9 cellular contexts compared by ENCODE assay signal in genomic region chr19:19214892-19215291, GRCh38. TPM values are rescaled to one million over a fixed set of nuclear protein-coding genes. Genes with fewer than 3 reads are reported as not detected.
DNase-seq lines count a peak whose midpoint lies in the region; ATAC-seq, FAIRE-seq and TF ChIP-seq lines count a peak whose summit lies in the region.
"Had no signal": no experiment of that assay in that cellular context is flagged by ENCODE, and none has a peak within 500 bp of the region (broad histone marks: within the 10 kb centered on the region; RNA-seq: fewer than 3 reads in every experiment).

No MANE protein-coding gene starts in this region.

- H3K4me2 ChIP-seq in A549: no peak overlapping the region

- CTCF ChIA-PET in A549 (lab: Yijun Ruan, JAX): interaction anchor here (3.3 kb wide), 1 partner anchor 10 kb away, joined by 13 read pairs; no protein-coding TSS in a partner anchor

- no peak for FAIRE-seq in A549 (lab: Jason Lieb, UNC)

- no peak for TF ChIP-seq POLR2A in A549 (IDR thresholded peaks at IDR 0.05; ENCODE audit: low read length)

- H3K4me1 ChIP-seq in A549: no peaks in the 10 kb centered on the region

- no peak for TF ChIP-seq RAD21 in A549 (conservative IDR thresholded peaks at IDR 0.05 in 1 of 2, IDR thresholded peaks at IDR 0.05 in 1 of 2)

- ATAC-seq in A549: peak; percentile 51 to 71; a peak in 4 of 6 replicates
- ATAC-seq in HG02588 (IDR thresholded peaks at IDR 0.05; ENCODE audit: unreplicated experiment): no peak

- no peaks in the 10 kb centered on the region for H3K9me3 ChIP-seq in A549

- no peak overlapping the region for H3K4me3 ChIP-seq in A549

- no peak for TF ChIP-seq CTCF in A549 (IDR thresholded peaks at IDR 0.05)
- TF ChIP-seq CTCF in GM20000 (IDR thresholded peaks at IDR 0.05; ENCODE audit: extremely low read depth, missing control alignments): no peak

- no peak for DNase-seq in A549 (ENCODE audit: low read depth in 1 of 2, low spot score in 1 of 2)
- peak; percentile 55 for DNase-seq in HK-2 (ENCODE audit: unreplicated experiment)
- peak; percentile 38 to 44 for DNase-seq in activated CD4-positive, alpha-beta T cell treated with anti-CD3 and anti-CD28 coated beads, Interleukin-2, amount 50 U/mL, for 48 hours
- DNase-seq in hepatic stellate cell (ENCODE audit: low spot score): peak; percentile 63
- DNase-seq in GM20000 (ENCODE audit: low spot score): no peak
- no peak for DNase-seq in NCI-H526 (lab: John Stamatoyannopoulos, UW)
- DNase-seq in NCI-H748 (lab: John Stamatoyannopoulos, UW; ENCODE audit: unreplicated experiment): no peak
- DNase-seq: T-helper 2 cell had no signal

- H3K27ac ChIP-seq in A549: no peak overlapping the region

- no peak for TF ChIP-seq EP300 in A549 (IDR thresholded peaks at IDR 0.05)

- POLR2A ChIA-PET in A549 (lab: Yijun Ruan, JAX): no interaction called here

- 0% methylated on average over 3 of the region's 8 CpGs for WGBS in A549 (ENCODE audit: missing lambda C conversion rate)

TF ChIP-seq in A549, 52 proteins besides CTCF, POLR2A, EP300 and RAD21:
- TF ChIP-seq CBX8 (IDR thresholded peaks at IDR 0.05) (no peak), JUN (IDR thresholded peaks at IDR 0.05) (no peak), ZSCAN20 (CRISPR knock-in tag; IDR thresholded peaks at IDR 0.05) (no peak), RFX5 (IDR thresholded peaks at IDR 0.05) (no peak), BCL3 (IDR thresholded peaks at IDR 0.05) (no peak), REST (IDR thresholded peaks at IDR 0.05) (peak; percentile 93), RCOR1 (IDR thresholded peaks at IDR 0.05; ENCODE audit: low read depth, low read length) (no peak), ZFP36 (IDR thresholded peaks at IDR 0.05; ENCODE audit: borderline replicate concordance, partially characterized antibody) (peak; percentile 52), BHLHE40 (IDR thresholded peaks at IDR 0.05; ENCODE audit: low read depth, low read length) (no peak)
TF ChIP-seq in A549: peak in this region for 2.

RNA-seq across cellular contexts. Expression of gene NCAN, which starts 3.1 kb away (rescaled TPM):
- polyA plus RNA-seq in A549 (2011; rRNA removed) (0.03 and 0.05 TPM in 2 replicates), A549 (2017; fragmentation: RNase III; extraction: RNeasy Plus Mini Kit Qiagen cat#74134 plus additional on column Dnase treatment) (0.01 to 0.03 TPM in 2 of 3 replicates, not detected in the other)
- polyA plus RNA-seq in A549 (2012; cell fraction: cytosol; rRNA removed): 0.03 TPM in 2 replicates
- 0.02 and 0.04 TPM in 2 replicates for polyA plus RNA-seq in A549 (2012; cell fraction: nucleus; rRNA removed)
- polyA minus RNA-seq in A549 (2011; rRNA and poly(A)+ RNA removed): 0.15 and 0.74 TPM in 2 replicates

RNA-seq across cellular contexts. Expression of gene NR2C2AP, which starts 11.7 kb away (rescaled TPM):
- polyA plus RNA-seq in A549 (2011; rRNA removed): 19.3 and 20.0 TPM in 2 replicates
- polyA plus RNA-seq in A549 (2012; cell fraction: cytosol; rRNA removed): 28.1 and 30.6 TPM in 2 replicates
- 30.0 and 32.7 TPM in 2 replicates for polyA plus RNA-seq in A549 (2012; cell fraction: nucleus; rRNA removed)
- polyA plus RNA-seq in A549 (2017; fragmentation: RNase III; extraction: RNeasy Plus Mini Kit Qiagen cat#74134 plus additional on column Dnase treatment): 24.1 to 24.8 TPM (median 24.6 TPM) in 3 replicates
- 13.2 and 16.3 TPM in 2 replicates for polyA minus RNA-seq in A549 (2011; rRNA and poly(A)+ RNA removed)

RNA-seq across cellular contexts. Expression of gene RFXANK, which starts 22.8 kb away (rescaled TPM):
- polyA plus RNA-seq in A549 (2011; rRNA removed) (23.4 and 24.3 TPM in 2 replicates), A549 (2017; fragmentation: RNase III; extraction: RNeasy Plus Mini Kit Qiagen cat#74134 plus additional on column Dnase treatment) (30.0 to 32.3 TPM (median 30.6 TPM) in 3 replicates)
- polyA plus RNA-seq in A549 (2012; cell fraction: cytosol; rRNA removed): 47.4 and 49.6 TPM in 2 replicates
- polyA plus RNA-seq in A549 (2012; cell fraction: nucleus; rRNA removed): 100 and 110 TPM in 2 replicates
- 34.3 and 39.4 TPM in 2 replicates for polyA minus RNA-seq in A549 (2011; rRNA and poly(A)+ RNA removed)

RNA-seq across cellular contexts. Expression of gene BORCS8, which starts 22.9 kb away (rescaled TPM):
- polyA plus RNA-seq in A549 (2011; rRNA removed): 7.2 and 9.1 TPM in 2 replicates
- polyA plus RNA-seq in A549 (2012; cell fraction: cytosol; rRNA removed): 20.2 and 23.6 TPM in 2 replicates
- 21.1 and 21.2 TPM in 2 replicates for polyA plus RNA-seq in A549 (2012; cell fraction: nucleus; rRNA removed)
- polyA plus RNA-seq in A549 (2017; fragmentation: RNase III; extraction: RNeasy Plus Mini Kit Qiagen cat#74134 plus additional on column Dnase treatment): 10.6 to 12.3 TPM (median 11.5 TPM) in 3 replicates
- 10.7 and 12.3 TPM in 2 replicates for polyA minus RNA-seq in A549 (2011; rRNA and poly(A)+ RNA removed)

RNA-seq across cellular contexts. Expression of gene MEF2B, which starts 44.8 kb away (rescaled TPM):
- polyA plus RNA-seq in A549 (2011; rRNA removed): 0.10 and 0.20 TPM in 2 replicates
- polyA plus RNA-seq in A549 (2012; cell fraction: cytosol; rRNA removed): 0.26 and 0.54 TPM in 2 replicates
- polyA plus RNA-seq in A549 (2012; cell fraction: nucleus; rRNA removed): 3.6 and 4.1 TPM in 2 replicates
- polyA plus RNA-seq in A549 (2017; fragmentation: RNase III; extraction: RNeasy Plus Mini Kit Qiagen cat#74134 plus additional on column Dnase treatment): 0.13 to 0.31 TPM (median 0.29 TPM) in 3 replicates
- 0.17 TPM in 1 of 2 replicates, not detected in the other for polyA minus RNA-seq in A549 (2011; rRNA and poly(A)+ RNA removed)

Comparison
In these comparisons a context has a peak if more than half of its experiments do, and no peak if none do; other contexts are left out.
1. DNase-seq: peak in HK-2 (single experiment), activated CD4-positive, alpha-beta T cell treated with anti-CD3 and anti-CD28 coated beads, Interleukin-2, amount 50 U/mL, for 48 hours (2 of 2) and hepatic stellate cell (single experiment); none in A549 (0 of 2), GM20000 (single experiment), NCI-H526 (0 of 2) and NCI-H748 (single experiment).